In genomic region chr12:124786065-124786964, GRCh38 we compare ENCODE assay signal across 7 cellular contexts.
DNase-seq lines count a peak whose midpoint lies in the region; ATAC-seq, FAIRE-seq and TF ChIP-seq lines count a peak whose summit lies in the region.

No MANE protein-coding gene starts in this region.

- ATAC-seq in GM21576 (IDR thresholded peaks at IDR 0.05; ENCODE audit: unreplicated experiment) (no peak), GM18517 (IDR thresholded peaks at IDR 0.05; ENCODE audit: unreplicated experiment) (no peak)
- ATAC-seq in activated CD8-positive, alpha-beta T cell treated with anti-CD3 and anti-CD28 coated beads for 36 hours = no peak

- H3K9me3 Mint-ChIP-seq in activated CD8-positive, alpha-beta T cell treated with anti-CD3 and anti-CD28 coated beads for 36 hours = no peaks in the 10 kb centered on the region

- intact Hi-C loops in colonic mucosa (cut with DNase I) = loop anchor here (5.0 kb wide), 1 partner anchor 111 kb away; no protein-coding TSS in a partner anchor
- intact Hi-C loops in kidney (cut with DNase I) = no loop called here
- intact Hi-C loops in testis (cut with DNase I; ENCODE audit: low total_unique reads) = no loop called here
- intact Hi-C loops in activated CD8-positive, alpha-beta T cell treated with anti-CD3 and anti-CD28 coated beads for 36 hours (cut with micrococcal nuclease) = no loop called here

- no peak overlapping the region for H3K27ac ChIP-seq in colonic mucosa
- H3K27ac ChIP-seq in kidney (ENCODE audit: low read depth in 2 of 2, low read length in 2 of 2) = no peak overlapping the region
- no peak overlapping the region for H3K27ac ChIP-seq in testis

- H3K36me3 Mint-ChIP-seq in activated CD8-positive, alpha-beta T cell treated with anti-CD3 and anti-CD28 coated beads for 36 hours (ENCODE audit: low read depth) = peaks cover 28% of the 10 kb centered on the region

- H3K4me1 Mint-ChIP-seq in activated CD8-positive, alpha-beta T cell treated with anti-CD3 and anti-CD28 coated beads for 36 hours (ENCODE audit: low read depth) = no peaks in the 10 kb centered on the region

- H3K4me3 ChIP-seq in colonic mucosa (no peak overlapping the region), kidney (ENCODE audit: low read length in 2 of 2) (peak overlapping the region; percentile 59 to 69), testis (peak overlapping the region in 1 of 2 donors; percentile 10)

- H3K4me1 ChIP-seq in colonic mucosa (no peaks in the 10 kb centered on the region), kidney (ENCODE audit: control insufficient read depth in 1 of 2, insufficient read depth in 1 of 2, low read depth in 1 of 2, low read length in 2 of 2) (no peaks in the 10 kb centered on the region), testis (no peaks in the 10 kb centered on the region)

- no peak overlapping the region for H3K9ac ChIP-seq in colonic mucosa (ENCODE audit: low read depth in 2 of 2, low read length in 2 of 2)
- H3K9ac ChIP-seq in kidney (ENCODE audit: low read length in 2 of 2) = no peak overlapping the region

- no peak for TF ChIP-seq POLR2A in testis (IDR thresholded peaks at IDR 0.05)

- no peaks in the 10 kb centered on the region for H3K36me3 ChIP-seq in colonic mucosa
- no peaks in the 10 kb centered on the region for H3K36me3 ChIP-seq in kidney (ENCODE audit: control insufficient read depth in 1 of 2, insufficient read depth in 2 of 2, low read length in 2 of 2)
- H3K36me3 ChIP-seq in testis (ENCODE audit: low read depth, missing control alignments) = no peaks in the 10 kb centered on the region

- CTCF ChIA-PET in activated CD8-positive, alpha-beta T cell treated with anti-CD3 and anti-CD28 coated beads for 36 hours (lab: Charles Lee) = no interaction called here

- no peak for TF ChIP-seq CTCF in colonic mucosa (IDR thresholded peaks at IDR 0.05)
- TF ChIP-seq CTCF in kidney (IDR thresholded peaks at IDR 0.05; ENCODE audit: borderline replicate concordance, extremely low read depth, insufficient read depth) = no peak
- no peak for TF ChIP-seq CTCF in testis (IDR thresholded peaks at IDR 0.05)
- TF ChIP-seq CTCF in activated CD8-positive, alpha-beta T cell treated with anti-CD3 and anti-CD28 coated beads for 36 hours (IDR thresholded peaks at IDR 0.05) = no peak

- FAIRE-seq in kidney (lab: Jason Lieb, UNC) = no peak

- peak; percentile 87 for DNase-seq in NCI-H1436 (lab: John Stamatoyannopoulos, UW)
- peak; percentile 49 for DNase-seq in colonic mucosa
- peak; percentile 92 for DNase-seq in kidney
- peak; percentile 75 for DNase-seq in testis
- no peak for DNase-seq in activated CD8-positive, alpha-beta T cell treated with anti-CD3 and anti-CD28 coated beads for 36 hours

- H3K9me3 ChIP-seq in colonic mucosa = no peaks in the 10 kb centered on the region
- no peaks in the 10 kb centered on the region for H3K9me3 ChIP-seq in kidney (ENCODE audit: control insufficient read depth in 1 of 2, low read length in 2 of 2)
- H3K9me3 ChIP-seq in testis = no peaks in the 10 kb centered on the region

- H3K27me3 Mint-ChIP-seq in activated CD8-positive, alpha-beta T cell treated with anti-CD3 and anti-CD28 coated beads for 36 hours = no peaks in the 10 kb centered on the region

- H3K27me3 ChIP-seq in colonic mucosa (no peaks in the 10 kb centered on the region), testis (no peaks in the 10 kb centered on the region)

- 74 to 86% methylated on average over 25 to 31 of the region's 31 CpGs for WGBS in testis, 2 donors

- H3K4me3 Mint-ChIP-seq in activated CD8-positive, alpha-beta T cell treated with anti-CD3 and anti-CD28 coated beads for 36 hours = no peak overlapping the region

- POLR2A ChIA-PET in activated CD8-positive, alpha-beta T cell treated with anti-CD3 and anti-CD28 coated beads for 36 hours (lab: Charles Lee) = no interaction called here

- no peak overlapping the region for H3K27ac Mint-ChIP-seq in activated CD8-positive, alpha-beta T cell treated with anti-CD3 and anti-CD28 coated beads for 36 hours
